ENCODE assay signal across 16 cellular contexts in the genomic region with DNA sequence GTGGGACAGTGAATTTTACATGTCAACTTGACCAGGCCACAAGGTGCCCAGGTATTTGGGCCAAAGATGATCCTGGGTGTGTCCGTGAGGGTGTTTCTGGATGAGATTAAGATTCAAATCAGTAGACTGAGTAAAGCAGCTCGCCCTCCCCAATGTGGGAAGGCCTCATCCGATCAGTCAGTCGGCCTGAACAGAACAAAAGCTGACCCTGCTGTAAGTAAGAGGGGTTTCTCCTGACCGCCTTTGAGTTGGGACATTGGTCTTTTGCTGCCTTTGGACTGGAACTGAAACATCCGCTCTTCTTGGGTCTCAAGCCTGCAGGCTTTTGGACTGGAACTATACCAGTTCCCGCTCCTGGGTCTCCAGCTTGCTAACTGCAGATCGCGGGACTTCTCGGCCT.
DNase-seq lines count a peak whose midpoint lies in the region; ATAC-seq and TF ChIP-seq lines count a peak whose summit lies in the region.
"Had no signal": no experiment of that assay in that cellular context is flagged by ENCODE, and none has a peak within 500 bp of the region (broad histone marks: within the 10 kb centered on the region; RNA-seq: fewer than 3 reads in every experiment).

No MANE protein-coding gene starts in this region.

- H3K9ac ChIP-seq in neural progenitor cell: no peak overlapping the region

- H3K4me3 ChIP-seq in gastroesophageal sphincter (peak overlapping the region in 1 of 2 donors; percentile 29), neural progenitor cell (no peak overlapping the region), suprapubic skin (no peak overlapping the region)
- H3K4me3 ChIP-seq: testis had no signal

- WGBS in gastroesophageal sphincter (ENCODE audit: low coverage in 1 of 2), 2 donors: 90% methylated on average over 5 of the region's 10 CpGs; no CpG with 5 or more reads in 1 of the 2 donors
- WGBS in suprapubic skin: 86% methylated on average over 10 of the region's 10 CpGs

- H3K27me3 ChIP-seq in gastroesophageal sphincter: no peaks in the 10 kb centered on the region
- H3K27me3 ChIP-seq in neural progenitor cell: no peaks in the 10 kb centered on the region
- H3K27me3 ChIP-seq in suprapubic skin: no peaks in the 10 kb centered on the region
- H3K27me3 ChIP-seq: testis had no signal

- DNase-seq in caudate nucleus (lab: John Stamatoyannopoulos, UW) (no peak), neural progenitor cell (ENCODE audit: low spot score) (peak; percentile 27), suprapubic skin (ENCODE audit: low spot score in 2 of 2) (no peak), DMS53 treated with DMSO at 0.1 percent for 48 hours (lab: John Stamatoyannopoulos, UW; ENCODE audit: unreplicated experiment) (no peak), superior temporal gyrus (ENCODE audit: extremely low spot score) (no peak)
- DNase-seq: activated CD4-positive, alpha-beta T cell treated with anti-CD3 and anti-CD28 coated beads for 36 hours; CD4-positive, alpha-beta T cell; cortex of kidney; GDM1; stimulated activated CD4-positive, alpha-beta T cell treated with anti-CD3 and anti-CD28 coated beads, Interleukin-15, amount 100 ng/mL, for 24 hours; testis had no signal

- no peak for ATAC-seq in gastroesophageal sphincter
- ATAC-seq in GM21367 (IDR thresholded peaks at IDR 0.05; ENCODE audit: unreplicated experiment): no peak
- no peak for ATAC-seq in HG03457 (IDR thresholded peaks at IDR 0.05; ENCODE audit: unreplicated experiment)
- ATAC-seq: activated CD4-positive, alpha-beta T cell treated with anti-CD3 and anti-CD28 coated beads for 36 hours; activated naive CD4-positive, alpha-beta T cell treated with anti-CD3 and anti-CD28 coated beads, Interleukin-2, amount 50 U/mL, for 72 hours had no signal

- no peaks in the 10 kb centered on the region for H3K9me3 ChIP-seq in gastroesophageal sphincter
- no peaks in the 10 kb centered on the region for H3K9me3 ChIP-seq in neural progenitor cell (ENCODE audit: low read depth)
- no peaks in the 10 kb centered on the region for H3K9me3 ChIP-seq in suprapubic skin
- H3K9me3 ChIP-seq: testis had no signal

- H3K79me2 ChIP-seq in neural progenitor cell (ENCODE audit: low read depth): no peaks in the 10 kb centered on the region

- TF ChIP-seq CTCF in gastroesophageal sphincter (IDR thresholded peaks at IDR 0.05) (no peak), neural progenitor cell (IDR thresholded peaks at IDR 0.05) (no peak), suprapubic skin (IDR thresholded peaks at IDR 0.05) (no peak)

- peaks cover 4% of the 10 kb centered on the region for H3K9me3 Mint-ChIP-seq in neural progenitor cell
- H3K9me3 Mint-ChIP-seq: CD4-positive, alpha-beta T cell had no signal

- H3F3A ChIP-seq in neural progenitor cell (ENCODE audit: low read depth): no peaks in the 10 kb centered on the region

- H3K4me2 ChIP-seq in neural progenitor cell: no peak overlapping the region

- TF ChIP-seq POLR2A in gastroesophageal sphincter (IDR thresholded peaks at IDR 0.05) (no peak), suprapubic skin (IDR thresholded peaks at IDR 0.05) (no peak)

- TF ChIP-seq EP300 in gastroesophageal sphincter (IDR thresholded peaks at IDR 0.05) (no peak), suprapubic skin (IDR thresholded peaks at IDR 0.05) (no peak)

- peaks cover 73% of the 10 kb centered on the region for H3K4me1 Mint-ChIP-seq in neural progenitor cell

- H3K4me1 ChIP-seq in gastroesophageal sphincter: peaks cover 11 to 88% (median 54%) of the 10 kb centered on the region in 3 donors
- peaks cover 19% of the 10 kb centered on the region for H3K4me1 ChIP-seq in neural progenitor cell
- H3K4me1 ChIP-seq in suprapubic skin: peaks cover 28% of the 10 kb centered on the region

- no peaks in the 10 kb centered on the region for H4K20me1 ChIP-seq in neural progenitor cell (ENCODE audit: low read depth)

- H2AFZ ChIP-seq in neural progenitor cell (replicated peaks): no peak overlapping the region

- peaks cover 12% of the 10 kb centered on the region for H3K27me3 Mint-ChIP-seq in neural progenitor cell (ENCODE audit: insufficient read depth, low read depth)
- H3K27me3 Mint-ChIP-seq: activated CD4-positive, alpha-beta T cell treated with anti-CD3 and anti-CD28 coated beads for 36 hours; CD4-positive, alpha-beta T cell had no signal

- H3K27ac ChIP-seq in caudate nucleus (ENCODE audit: low read depth, low read length) (peak overlapping the region; percentile 85), gastroesophageal sphincter (peak overlapping the region; percentile 86 to 98 (median 94)), neural progenitor cell (no peak overlapping the region), suprapubic skin (peak overlapping the region; percentile 73)

- no peak overlapping the region for H3K4me3 Mint-ChIP-seq in neural progenitor cell
- H3K4me3 Mint-ChIP-seq: activated CD4-positive, alpha-beta T cell treated with anti-CD3 and anti-CD28 coated beads for 36 hours; activated T-helper 1 cell treated with anti-CD3 and anti-CD28 coated beads, Interleukin-12 subunit alpha, Interleukin-12 subunit beta, Interleukin-2, Interleukin-4 antibody, amounts not matched to agents 30 ng/mL and 10 ng/mL and 1 ng/mL, durations not matched to agents 14 hours and 24 hours and 36 hours; CD4-positive, alpha-beta T cell had no signal

- H3K27ac Mint-ChIP-seq in neural progenitor cell: peak overlapping the region; percentile 93
- H3K27ac Mint-ChIP-seq: activated CD4-positive, alpha-beta T cell treated with anti-CD3 and anti-CD28 coated beads for 36 hours; activated naive CD4-positive, alpha-beta T cell treated with anti-CD3 and anti-CD28 coated beads, Interleukin-2, amount 50 U/mL, for 72 hours; activated T-helper 1 cell treated with anti-CD3 and anti-CD28 coated beads, Interleukin-12 subunit alpha, Interleukin-12 subunit beta, Interleukin-2, Interleukin-4 antibody, amounts not matched to agents 30 ng/mL and 10 ng/mL and 1 ng/mL, durations not matched to agents 14 hours and 24 hours and 36 hours; CD4-positive, alpha-beta T cell had no signal

- H3K36me3 ChIP-seq in gastroesophageal sphincter (no peaks in the 10 kb centered on the region), neural progenitor cell (no peaks in the 10 kb centered on the region), suprapubic skin (no peaks in the 10 kb centered on the region)

- peaks cover 5% of the 10 kb centered on the region for H3K36me3 Mint-ChIP-seq in neural progenitor cell
